ENCODE assay signal across 8 cellular contexts in genomic region chr17:38752119-38752929, GRCh38. TPM values are rescaled to one million over a fixed set of nuclear protein-coding genes. Genes with fewer than 3 reads are reported as not detected.
DNase-seq lines count a peak whose midpoint lies in the region; ATAC-seq and TF ChIP-seq lines count a peak whose summit lies in the region.

PSMB3 (plus strand) TSS chr17:38752741; CDS start chr17:38752827, 86 bp downstream.

- H3K27ac Mint-ChIP-seq in T-cell, result peak within 1 kb of the TSS; percentile 97

- H3K27me3 ChIP-seq in heart left ventricle (peaks cover 0 to 24% (median 0%) of the 10 kb centered on the region in 9 donors), transverse colon (no peaks in the 10 kb centered on the region)

- H3K27ac ChIP-seq in adipose tissue (ENCODE audit: low read depth, low read length) (peak within 1 kb of the TSS; percentile 86), heart left ventricle (peak within 1 kb of the TSS; percentile 37 to 99 (median 96)), transverse colon (peak within 1 kb of the TSS; percentile 88 to 96 (median 89))

- POLR2A ChIA-PET in T-cell (lab: Charles Lee), result interaction anchor here in 1 of 2 donors (1.0 kb wide), 1 partner anchor 8 kb away, joined by 4 read pairs; no protein-coding TSS in a partner anchor

- H3K36me3 ChIP-seq in heart left ventricle, result peaks cover 0 to 36% (median 31%) of the 10 kb centered on the region in 9 donors
- peaks cover 0 to 21% (median 7%) of the 10 kb centered on the region in 4 donors for H3K36me3 ChIP-seq in transverse colon

- TF ChIP-seq EP300 in transverse colon (IDR thresholded peaks at IDR 0.05; ENCODE audit: low read depth), result no peak

- ATAC-seq in HG02870 (IDR thresholded peaks at IDR 0.05; ENCODE audit: unreplicated experiment), result peak; percentile 92
- ATAC-seq in T-cell (replicated peaks in 1 of 4), result peak; percentile 87 to 92 (median 90)
- ATAC-seq in heart left ventricle, result peak; percentile 76 to 93 (median 88)

- H3K4me1 ChIP-seq in heart left ventricle (peaks cover 0 to 62% (median 38%) of the 10 kb centered on the region in 12 donors), transverse colon (peaks cover 0 to 55% (median 38%) of the 10 kb centered on the region in 4 donors)

- no peaks in the 10 kb centered on the region for H3K9me3 Mint-ChIP-seq in T-cell

- intact Hi-C loops in heart left ventricle (cut with DNase I) (loop anchor here in 6 of 10 donors (1.0 to 5.0 kb wide), 7 partner anchors 22 to 400 kb away; partner anchors contain the start of genes PIP4K2B (in 5 of the 6), CISD3 (in 2 of the 6), LASP1 (in 1 of the 6) and PLXDC1 (in 1 of the 6)), transverse colon (cut with DNase I; ENCODE audit: low total_unique reads) (no loop called here)

- TF ChIP-seq POLR2A in heart left ventricle (IDR thresholded peaks at IDR 0.05) (peak in 1 of 2 donors; percentile 51), transverse colon (IDR thresholded peaks at IDR 0.05) (peak; percentile 50)

- peaks cover 6 to 31% of the 10 kb centered on the region in 2 donors for H3K27me3 Mint-ChIP-seq in T-cell

- H3K4me1 Mint-ChIP-seq in T-cell, result peaks cover 50 to 59% (median 57%) of the 10 kb centered on the region in 3 donors

- 0% methylated on average over 46 of the region's 46 CpGs for WGBS in adipose tissue, 3 donors
- 0 to 1% (median 1%) methylated on average over 41 to 46 of the region's 46 CpGs for WGBS in heart left ventricle, 4 donors
- 0% methylated on average over 2 to 46 of the region's 46 CpGs for WGBS in transverse colon (ENCODE audit: low coverage in 1 of 2), 2 donors

- no peak for TF ChIP-seq CTCF in GM13977 (IDR thresholded peaks at IDR 0.05; ENCODE audit: extremely low read depth, insufficient read depth, missing control alignments)
- TF ChIP-seq CTCF in heart left ventricle (IDR thresholded peaks at IDR 0.05), result no peak
- TF ChIP-seq CTCF in transverse colon (IDR thresholded peaks at IDR 0.05), result no peak

- CTCF ChIA-PET in T-cell (lab: Charles Lee), result interaction anchor here in 1 of 2 donors (0.6 to 1.1 kb wide), 7 partner anchors 17 to 401 kb away, joined by 3 to 8 read pairs (median 3); partner anchors contain the start of gene EPOP

- H3K4me3 ChIP-seq in heart left ventricle, result peak within 1 kb of the TSS; percentile 61 to 99 (median 94)
- H3K4me3 ChIP-seq in transverse colon, result peak within 1 kb of the TSS; percentile 76 to 95 (median 86)

- in situ Hi-C loops in GM13977 (cut with MboI; ENCODE audit: low pct_unique_long_range_greater_than_20kb, low sequenced_read_pairs, unreplicated experiment) (no loop called here), transverse colon (cut with MboI; ENCODE audit: low pct_ligation_motif_present in 1 of 4, low pct_unique_long_range_greater_than_20kb in 1 of 4, low sequenced_read_pairs in 3 of 4) (no loop called here)

- H3K9me3 ChIP-seq in heart left ventricle (no peaks in the 10 kb centered on the region), transverse colon (no peaks in the 10 kb centered on the region)

- H3K36me3 Mint-ChIP-seq in T-cell, result peaks cover 18% of the 10 kb centered on the region

- H3K4me3 Mint-ChIP-seq in T-cell, result peak within 1 kb of the TSS; percentile 88 to 99 (median 99)

- peak; percentile 95 for DNase-seq in GM13977 (ENCODE audit: low spot score)
- peak; percentile 99 for DNase-seq in NCI-H146 (lab: John Stamatoyannopoulos, UW)
- DNase-seq in T-cell, result peak; percentile 83 to 99 (median 95)
- peak; percentile 96 to 99 (median 98) for DNase-seq in heart left ventricle
- peak; percentile 100 for DNase-seq in pons (ENCODE audit: low spot score)
- DNase-seq in transverse colon, result peak; percentile 98

RNA-seq across cellular contexts. Expression of gene PSMB3, which starts in this region (rescaled TPM):
- total RNA-seq in T-cell (100 to 1,000 TPM in 3 of 5 donors, 10 to 100 TPM in 2; 81.2 to 116 (median 104) TPM), heart left ventricle (100 to 1,000 TPM; 145 to 305 (median 194) TPM), transverse colon (100 to 1,000 TPM; 137 to 169 (median 159) TPM)
- polyA plus RNA-seq in adipose tissue (100 to 1,000 TPM in 2 of 3 donors, 10 to 100 TPM in 1; 76.8 to 190 (median 184) TPM), heart left ventricle (100 to 1,000 TPM; 298 to 304 TPM)

Comparison
In these comparisons a context has a peak if more than half of its experiments do, and no peak if none do; other contexts are left out.
1. Peak in every context shown above with its lines: DNase-seq, ATAC-seq, H3K4me3 ChIP-seq and H3K27ac ChIP-seq.